Comparison of ENCODE assay signal across 9 cellular contexts in the genomic region with DNA sequence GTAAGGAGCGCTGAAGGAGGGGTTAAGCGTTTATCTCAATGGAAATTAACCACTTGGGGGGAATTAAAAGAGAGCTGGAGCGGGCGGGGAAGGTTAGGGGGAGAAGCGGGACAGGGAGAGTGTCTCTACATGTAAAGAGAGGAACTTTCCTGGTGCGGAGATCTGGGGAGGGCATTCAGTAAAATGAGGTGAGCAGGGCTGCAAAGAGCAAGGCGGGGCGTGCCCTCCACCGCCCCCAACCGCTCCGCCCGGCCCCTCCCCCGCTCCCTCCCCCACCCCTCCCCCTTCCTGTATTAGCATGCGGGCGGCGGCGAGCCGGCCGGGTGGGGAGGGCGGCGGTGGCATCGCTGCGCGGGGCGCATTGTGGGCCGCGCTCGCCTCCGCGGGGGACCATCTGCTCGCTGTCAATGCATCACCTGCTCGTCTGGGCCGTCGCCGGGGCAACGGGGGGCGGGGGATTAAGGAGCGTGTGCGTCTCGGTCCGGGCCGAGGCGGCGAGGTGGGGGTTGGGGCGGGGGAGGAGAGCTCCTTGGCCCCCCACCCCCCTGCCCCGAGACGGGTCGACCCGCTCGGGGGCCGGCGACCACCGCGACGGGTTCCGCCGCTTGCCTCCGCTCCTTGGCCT. TPM values are rescaled to one million over a fixed set of nuclear protein-coding genes. Genes with fewer than 3 reads are reported as not detected.
DNase-seq lines count a peak whose midpoint lies in the region; ATAC-seq, FAIRE-seq and TF ChIP-seq lines count a peak whose summit lies in the region.
"Had no signal": no experiment of that assay in that cellular context is flagged by ENCODE, and none has a peak within 500 bp of the region (broad histone marks: within the 10 kb centered on the region; RNA-seq: fewer than 3 reads in every experiment).

No MANE protein-coding gene starts in this region.

- DNase-seq in GM10266 (ENCODE audit: extremely low spot score) (peak; percentile 82), NCI-H2107 treated with DMSO at 0.1 percent for 48 hours (lab: John Stamatoyannopoulos, UW; ENCODE audit: unreplicated experiment) (peak; percentile 88), RCC 7860 (ENCODE audit: low spot score) (no peak), hepatic stellate cell (ENCODE audit: low spot score) (no peak)
- peak; percentile 23 for DNase-seq in activated CD8-positive, alpha-beta memory T cell treated with anti-CD3 and anti-CD28 coated beads, Interleukin-2, amount 50 U/mL, for 1 hour (ENCODE audit: extremely low read depth)

- TF ChIP-seq CTCF in GM10266 (IDR thresholded peaks at IDR 0.05; ENCODE audit: control insufficient read depth, insufficient read depth, low read depth, missing control alignments) (no peak), parathyroid adenoma (IDR thresholded peaks at IDR 0.05) (no peak)

- no peaks in the 10 kb centered on the region for H3K36me3 ChIP-seq in esophagus (ENCODE audit: control insufficient read depth in 2 of 2, insufficient read depth in 2 of 2, low read length in 1 of 2)
- no peaks in the 10 kb centered on the region for H3K36me3 ChIP-seq in parathyroid adenoma (ENCODE audit: control insufficient read depth, insufficient read depth, low read length)

- H3K4me2 ChIP-seq in parathyroid adenoma (ENCODE audit: low read length), result peak overlapping the region; percentile 65

- H3K9me3 ChIP-seq in esophagus (ENCODE audit: control insufficient read depth in 2 of 2, insufficient read depth in 1 of 2, low read depth in 1 of 2, low read length in 1 of 2), result no peaks in the 10 kb centered on the region
- H3K9me3 ChIP-seq in parathyroid adenoma (ENCODE audit: control insufficient read depth, low read length), result no peaks in the 10 kb centered on the region

- no peak overlapping the region for H3K9ac ChIP-seq in parathyroid adenoma

- peak overlapping the region; percentile 77 for H2AFZ ChIP-seq in parathyroid adenoma

- H3K27ac ChIP-seq in esophagus (ENCODE audit: low read depth in 2 of 2, low read length in 1 of 2), result no peak overlapping the region
- no peak overlapping the region for H3K27ac ChIP-seq in parathyroid adenoma

- H3K4me3 ChIP-seq in esophagus (ENCODE audit: low read depth in 1 of 2, low read length in 2 of 2) (peak overlapping the region; percentile 10 to 45), parathyroid adenoma (ENCODE audit: low read depth, low read length) (peak overlapping the region; percentile 29)

- H3K4me1 ChIP-seq in esophagus (ENCODE audit: control insufficient read depth in 2 of 2, insufficient read depth in 2 of 2, low read length in 1 of 2) (peaks cover 5 to 9% of the 10 kb centered on the region in 2 donors), parathyroid adenoma (no peaks in the 10 kb centered on the region)

- peak; percentile 83 for ATAC-seq in HG02759 (IDR thresholded peaks at IDR 0.05; ENCODE audit: unreplicated experiment)

- H3K27me3 ChIP-seq in esophagus (ENCODE audit: control insufficient read depth in 1 of 2, insufficient read depth in 2 of 2, low read length in 2 of 2) (peaks cover 0 to 4% of the 10 kb centered on the region in 2 donors), parathyroid adenoma (ENCODE audit: control insufficient read depth, insufficient read depth, low read length) (no peaks in the 10 kb centered on the region)

- FAIRE-seq in RCC 7860 (lab: Jason Lieb, UNC), result no peak
- FAIRE-seq: islet of Langerhans had no signal

- 2 to 4% methylated on average over 23 to 58 of the region's 58 CpGs for WGBS in esophagus, 2 donors

- no peaks in the 10 kb centered on the region for H3K79me2 ChIP-seq in parathyroid adenoma

RNA-seq across cellular contexts. Expression of gene C12orf42, which starts 0.5 kb away (rescaled TPM):
- polyA plus RNA-seq in esophagus, result not detected

Comparison
In these comparisons a context has a peak if more than half of its experiments do, and no peak if none do; other contexts are left out.
1. DNase-seq: peak in GM10266 (single experiment), NCI-H2107 treated with DMSO at 0.1 percent for 48 hours (single experiment) and activated CD8-positive, alpha-beta memory T cell treated with anti-CD3 and anti-CD28 coated beads, Interleukin-2, amount 50 U/mL, for 1 hour (single experiment); none in RCC 7860 (single experiment) and hepatic stellate cell (single experiment).